In genomic region chr6:30907758-30908591, GRCh38 we compare ENCODE assay signal across 1 cellular context.
TF ChIP-seq lines count a peak whose summit lies in the region.

TSS of gene GTF2H4 (plus strand) at chr6:30908207.

TF ChIP-seq in GM12878, 131 proteins besides CTCF, POLR2A, EP300 and RAD21 (continued from another document and continues in another):
- TF ChIP-seq IRF3 (IDR thresholded peaks at IDR 0.05) (peak; percentile 73; the same call in 1 of the 2 replicates), ETV6 (conservative IDR thresholded peaks at IDR 0.05 in 1 of 2, IDR thresholded peaks at IDR 0.05 in 1 of 2; ENCODE audit: borderline replicate concordance in 1 of 2, low read depth in 1 of 2) (no peak), ELK1 (IDR thresholded peaks at IDR 0.05; ENCODE audit: low read depth, low read length) (peak; percentile 59; the same call in 1 of the 2 replicates), CBX5 (IDR thresholded peaks at IDR 0.05; ENCODE audit: low read depth) (no peak), EED (IDR thresholded peaks at IDR 0.05; ENCODE audit: low read depth) (peak; percentile 84), KLF5 (IDR thresholded peaks at IDR 0.05; ENCODE audit: partially characterized antibody) (peak; percentile 90), USF2 (IDR thresholded peaks at IDR 0.05; ENCODE audit: borderline replicate concordance, low read depth, low read length) (no peak), ZNF592 (IDR thresholded peaks at IDR 0.05) (no peak), TCF12 (IDR thresholded peaks at IDR 0.05; ENCODE audit: low read depth, low read length) (peak; percentile 18; the same call in 1 of the 2 replicates), BHLHE40 (IDR thresholded peaks at IDR 0.05; ENCODE audit: borderline replicate concordance in 1 of 2, low read depth in 2 of 2, low read length in 1 of 2) (peak; percentile 48 to 56; a peak in 3 of 4 replicates), ZZZ3 (IDR thresholded peaks at IDR 0.05; ENCODE audit: control insufficient read depth, insufficient read length, low read depth) (no peak), POLR2AphosphoS5 (IDR thresholded peaks at IDR 0.05; ENCODE audit: low read length) (peak; percentile 41; the same call in 1 of the 2 replicates), ZBTB40 (IDR thresholded peaks at IDR 0.05; ENCODE audit: borderline replicate concordance) (peak; percentile 99), PAX8 (IDR thresholded peaks at IDR 0.05) (no peak), WRNIP1 (IDR thresholded peaks at IDR 0.05; ENCODE audit: borderline replicate concordance, low read depth, low read length) (peak; percentile 99), NKRF (conservative IDR thresholded peaks at IDR 0.05) (peak; percentile 91), E2F8 (IDR thresholded peaks at IDR 0.05; ENCODE audit: low read depth, partially characterized antibody) (peak; percentile 70), ZNF687 (IDR thresholded peaks at IDR 0.05) (peak; percentile 40; the same call in 1 of the 2 replicates), MEF2A (IDR thresholded peaks at IDR 0.05; ENCODE audit: insufficient read depth, low read depth, low read length) (0 out of 2 replicates have a peak, but pooled peaks have one; percentile 45), CHD2 (IDR thresholded peaks at IDR 0.05; ENCODE audit: borderline replicate concordance, low read depth, low read length) (peak; percentile 67; the same call in 1 of the 2 replicates), ESRRA (IDR thresholded peaks at IDR 0.05; ENCODE audit: low read length) (no peak), NFXL1 (IDR thresholded peaks at IDR 0.05; ENCODE audit: borderline replicate concordance) (no peak), BCLAF1 (IDR thresholded peaks at IDR 0.05) (no peak), MAX (IDR thresholded peaks at IDR 0.05; ENCODE audit: low read depth, low read length) (0 out of 2 replicates have a peak, but pooled peaks have one; percentile 38), ZNF384 (IDR thresholded peaks at IDR 0.05; ENCODE audit: borderline replicate concordance, low read depth, low read length) (no peak), RFX5 (IDR thresholded peaks at IDR 0.05; ENCODE audit: low read depth, low read length) (peak; percentile 40; the same call in 1 of the 2 replicates)
